In genomic region chr1:226217273-226217672, GRCh38 we compare ENCODE assay signal across 1 cellular context.
TF ChIP-seq lines count a peak whose summit lies in the region.

No MANE protein-coding gene starts in this region.

TF ChIP-seq in IMR-90, 13 proteins besides CTCF, POLR2A, EP300 and RAD21:
- TF ChIP-seq NFE2L2 (IDR thresholded peaks at IDR 0.05; ENCODE audit: low read depth, low read length) (no peak), BHLHE40 (IDR thresholded peaks at IDR 0.05; ENCODE audit: low read depth, low read length) (peak; percentile 49; the same call in 1 of the 2 replicates)
